ENCODE assay signal across 26 cellular contexts in genomic region chr15:85632014-85632413, GRCh38.
"Had no signal": no experiment of that assay in that cellular context is flagged by ENCODE, and none has a peak within 500 bp of the region (broad histone marks: within the 10 kb centered on the region; RNA-seq: fewer than 3 reads in every experiment).

No MANE protein-coding gene starts in this region.

- H3K27me3 ChIP-seq: esophagus squamous epithelium, hepatocyte, stomach, thyroid gland had no signal

- H3K4me2 ChIP-seq: hepatocyte had no signal

- H3K9me3 ChIP-seq: esophagus squamous epithelium, lower lobe of right lung, stomach, thyroid gland had no signal

- H3K27me3 Mint-ChIP-seq: activated naive CD4-positive, alpha-beta T cell treated with anti-CD3 and anti-CD28 coated beads, Interleukin-2, amount 10 ng/mL, durations not matched to agents 7 days and 5 days; dendritic cell treated with granulocyte-macrophage colony-stimulating factor and Interleukin-4, amounts not matched to agents 40 ng/mL and 50 ng/mL, for 4 days; natural killer cell treated with Interleukin-12 subunit alpha and Interleukin-12 subunit beta and Interleukin-15 and Interleukin-18, amount 100 ng/mL, for 72 hours; stimulated activated memory B cell treated with anti-CD40 and anti-IgM and Interleukin-4, amounts not matched to agents 10 μg/mL and 1 μg/mL and 100 μg/mL, for 72 hours had no signal

- H3K4me3 ChIP-seq: esophagus squamous epithelium, hepatocyte, lower lobe of right lung, skin epidermis, stomach, thyroid gland had no signal

- H3K27ac Mint-ChIP-seq: activated naive CD4-positive, alpha-beta T cell treated with anti-CD3 and anti-CD28 coated beads, Interleukin-2, amount 10 ng/mL, durations not matched to agents 7 days and 5 days; natural killer cell treated with Interleukin-12 subunit alpha and Interleukin-12 subunit beta and Interleukin-15 and Interleukin-18, amount 100 ng/mL, for 72 hours; stimulated activated memory B cell treated with anti-CD40 and anti-IgM and Interleukin-4, amounts not matched to agents 10 μg/mL and 1 μg/mL and 100 μg/mL, for 72 hours; T-helper 2 cell treated with Interferon-gamma antibody and Interleukin-4, amounts not matched to agents 5 μg/mL and 100 μg/mL, for 36 hours had no signal

- H3K9me3 Mint-ChIP-seq: activated naive CD4-positive, alpha-beta T cell treated with anti-CD3 and anti-CD28 coated beads, Interleukin-2, amount 10 ng/mL, durations not matched to agents 7 days and 5 days; dendritic cell treated with granulocyte-macrophage colony-stimulating factor and Interleukin-4, amounts not matched to agents 40 ng/mL and 50 ng/mL, for 4 days; natural killer cell treated with Interleukin-12 subunit alpha and Interleukin-12 subunit beta and Interleukin-15 and Interleukin-18, amount 100 ng/mL, for 72 hours; stimulated activated memory B cell treated with anti-CD40 and anti-IgM and Interleukin-4, amounts not matched to agents 10 μg/mL and 1 μg/mL and 100 μg/mL, for 72 hours; T-helper 2 cell treated with Interferon-gamma antibody and Interleukin-4, amounts not matched to agents 5 μg/mL and 100 μg/mL, for 36 hours had no signal

- DNase-seq: activated CD4-positive, alpha-beta T cell treated with anti-CD3 and anti-CD28 coated beads for 4 hours; activated CD4-positive, alpha-beta T cell treated with anti-CD3 and anti-CD28 coated beads, Interleukin-2, amount 50 U/mL, for 4 hours; activated CD4-positive, CD25-positive, alpha-beta regulatory T cell; activated effector memory CD4-positive, alpha-beta T cell treated with Interleukin-2 at 50 U/mL for 16 hours; activated naive CD4-positive, alpha-beta T cell treated with anti-CD3 and anti-CD28 coated beads, Interleukin-2, amount 10 ng/mL, durations not matched to agents 7 days and 5 days; amniotic stem cell; caudate nucleus; esophagus squamous epithelium; glutamatergic neuron; islet precursor cell; lower lobe of right lung; mesendoderm; stimulated activated CD4-positive, alpha-beta T cell treated with anti-CD3 and anti-CD28 coated beads, Interleukin-12 subunit alpha, Interleukin-12 subunit beta, amount 100 ng/mL, for 4 hours; stimulated activated CD4-positive, alpha-beta T cell treated with anti-CD3 and anti-CD28 coated beads, Interleukin-4, amount 100 ng/mL, for 4 hours; stimulated activated CD8-positive, alpha-beta memory T cell treated with anti-CD3 and anti-CD28 coated beads, Interleukin-4, amount 100 ng/mL, for 48 hours; stomach; T-helper 1 cell; thyroid gland had no signal

- H3K4me3 Mint-ChIP-seq: activated naive CD4-positive, alpha-beta T cell treated with anti-CD3 and anti-CD28 coated beads, Interleukin-2, amount 10 ng/mL, durations not matched to agents 7 days and 5 days; dendritic cell treated with granulocyte-macrophage colony-stimulating factor and Interleukin-4, amounts not matched to agents 40 ng/mL and 50 ng/mL, for 4 days; natural killer cell treated with Interleukin-12 subunit alpha and Interleukin-12 subunit beta and Interleukin-15 and Interleukin-18, amount 100 ng/mL, for 72 hours; stimulated activated memory B cell treated with anti-CD40 and anti-IgM and Interleukin-4, amounts not matched to agents 10 μg/mL and 1 μg/mL and 100 μg/mL, for 72 hours; T-helper 2 cell treated with Interferon-gamma antibody and Interleukin-4, amounts not matched to agents 5 μg/mL and 100 μg/mL, for 36 hours had no signal

- H3K36me3 ChIP-seq: thyroid gland had no signal

- H3K27ac ChIP-seq: hepatocyte, lower lobe of right lung, thyroid gland had no signal

- FAIRE-seq: astrocyte, frontal cortex had no signal

- ATAC-seq: natural killer cell treated with Interleukin-12 subunit alpha and Interleukin-12 subunit beta and Interleukin-15 and Interleukin-18, amount 100 ng/mL, for 72 hours; stimulated activated memory B cell treated with anti-CD40 and anti-IgM and Interleukin-4, amounts not matched to agents 10 μg/mL and 1 μg/mL and 100 μg/mL, for 72 hours had no signal

- H2AFZ ChIP-seq: hepatocyte had no signal
